In the genomic region with DNA sequence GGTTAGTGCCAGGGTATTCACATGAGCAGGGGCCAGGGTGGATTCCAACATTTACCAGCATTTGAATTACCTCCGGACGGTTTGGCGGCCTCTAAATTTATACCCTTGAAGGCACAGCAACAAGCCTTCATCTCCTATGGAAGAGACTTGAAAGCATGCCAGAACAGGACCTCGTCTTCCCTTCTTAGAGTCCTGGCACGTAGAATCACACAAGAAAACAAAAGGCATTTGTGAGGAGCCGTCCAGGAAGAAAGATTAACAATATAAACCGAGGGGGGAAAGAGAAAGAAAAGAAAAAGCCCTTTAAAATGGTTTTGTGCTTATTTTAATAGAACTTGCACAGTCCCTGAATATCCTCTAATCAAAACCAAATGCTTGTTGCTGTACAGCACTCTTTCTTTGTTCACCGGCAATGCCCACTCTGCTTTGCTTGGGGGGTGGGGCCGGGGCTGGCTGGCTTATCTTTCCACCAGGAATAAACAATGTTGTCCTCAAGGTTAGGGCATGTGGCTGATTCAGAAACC, we compare ENCODE assay signal across 15 cellular contexts.
DNase-seq lines count a peak whose midpoint lies in the region; ATAC-seq and TF ChIP-seq lines count a peak whose summit lies in the region.
"Had no signal": no experiment of that assay in that cellular context is flagged by ENCODE, and none has a peak within 500 bp of the region (broad histone marks: within the 10 kb centered on the region; RNA-seq: fewer than 3 reads in every experiment).

No MANE protein-coding gene starts in this region.

- no peak for TF ChIP-seq EP300 in suprapubic skin (IDR thresholded peaks at IDR 0.05)

- H3K79me2 ChIP-seq in mesendoderm (ENCODE audit: control insufficient read depth, insufficient read depth, low read length) = no peaks in the 10 kb centered on the region

- no peaks in the 10 kb centered on the region for H3K9me3 ChIP-seq in suprapubic skin
- H3K9me3 ChIP-seq: mucosa of descending colon had no signal

- H3K36me3 ChIP-seq in brain microvascular endothelial cell (replicated peaks) (no peaks in the 10 kb centered on the region), mesendoderm (ENCODE audit: control insufficient read depth, insufficient read depth, low read length) (no peaks in the 10 kb centered on the region), suprapubic skin (no peaks in the 10 kb centered on the region)

- no peak overlapping the region for H2BK15ac ChIP-seq in mesendoderm (replicated peaks; ENCODE audit: low read depth)

- H3K27me3 ChIP-seq in brain microvascular endothelial cell (replicated peaks) (no peaks in the 10 kb centered on the region), mesendoderm (ENCODE audit: insufficient read depth, low read length, poor library complexity) (no peaks in the 10 kb centered on the region), suprapubic skin (no peaks in the 10 kb centered on the region)

- no peak overlapping the region for H2BK120ac ChIP-seq in mesendoderm (ENCODE audit: low read depth, low read length)

- no CpG with 5 or more reads among the region's 9 CpGs for WGBS in mesendoderm (ENCODE audit: extremely low coverage, insufficient coverage, low lambda C conversion rate)
- WGBS in suprapubic skin = 20% methylated on average over 9 of the region's 9 CpGs
- 16 to 26% methylated on average over 9 of the region's 9 CpGs for WGBS in lower leg skin, 2 donors

- intact Hi-C loops in lower leg skin (cut with DNase I; ENCODE audit: low total_unique reads) = no loop called here

- TF ChIP-seq POLR2A in suprapubic skin (IDR thresholded peaks at IDR 0.05) (no peak), lower leg skin (IDR thresholded peaks at IDR 0.05) (no peak)

- no peaks in the 10 kb centered on the region for H3K79me1 ChIP-seq in mesendoderm (ENCODE audit: low read length)

- H3K56ac ChIP-seq in mesendoderm (ENCODE audit: low read length) = peak overlapping the region; percentile 6

- no peak overlapping the region for H2AK5ac ChIP-seq in mesendoderm (ENCODE audit: low read length)

- H3K18ac ChIP-seq in mesendoderm (ENCODE audit: low read length) = peak overlapping the region; percentile 68

- in situ Hi-C loops in brain microvascular endothelial cell (cut with HindIII; ENCODE audit: low pct_ligation_motif_present, low sequenced_read_pairs) = no loop called here

- H3K4me2 ChIP-seq in mesendoderm (ENCODE audit: low read length) = no peak overlapping the region

- ATAC-seq in stimulated activated naive CD8-positive, alpha-beta T cell treated with anti-CD3 and anti-CD28 coated beads, Interleukin-15, Interleukin-2, amounts not matched to agents 100 U/mL and 50 U/mL, for 24 hours = no peak
- ATAC-seq: esophagus mucosa, HepG2, mucosa of descending colon had no signal

- no peak overlapping the region for H3K9ac ChIP-seq in mesendoderm (ENCODE audit: low read length)

- H3K4me3 ChIP-seq in brain microvascular endothelial cell (ENCODE audit: low read depth, low read length) (peak overlapping the region; percentile 16), mesendoderm (ENCODE audit: low read length) (no peak overlapping the region), suprapubic skin (peak overlapping the region; percentile 43), lower leg skin (ENCODE audit: low read depth, poor library complexity, severe bottlenecking) (no peak overlapping the region)
- H3K4me3 ChIP-seq: mucosa of descending colon had no signal

- no peak overlapping the region for H3K23ac ChIP-seq in mesendoderm (ENCODE audit: low read length)

- DNase-seq in NCI-H2029 treated with DMSO at 0.1 percent for 48 hours (lab: John Stamatoyannopoulos, UW) (peak; percentile 74), brain microvascular endothelial cell (no peak), mesendoderm (no peak), suprapubic skin (ENCODE audit: low spot score in 2 of 2) (no peak), 8988T (no peak), lower leg skin (ENCODE audit: low spot score in 2 of 2) (no peak)
- no peak for DNase-seq in activated naive CD4-positive, alpha-beta T cell (lab: John Stamatoyannopoulos, UW)
- DNase-seq in stimulated activated naive CD8-positive, alpha-beta T cell treated with anti-CD3 and anti-CD28 coated beads, Interleukin-15, Interleukin-2, amounts not matched to agents 100 U/mL and 50 U/mL, for 24 hours = no peak
- DNase-seq: activated B cell treated with CpG ODN at 0.5 μM for 24 hours; activated naive CD8-positive, alpha-beta T cell treated with anti-CD3 and anti-CD28 coated beads for 36 hours; DND-41; NCI-H526 treated with DMSO at 0.1 percent for 48 hours had no signal

- H4K8ac ChIP-seq in mesendoderm (ENCODE audit: low read depth, low read length) = no peak overlapping the region

- no peaks in the 10 kb centered on the region for H3K4me1 ChIP-seq in mesendoderm (ENCODE audit: control insufficient read depth, low read depth, low read length)
- peaks cover 7% of the 10 kb centered on the region for H3K4me1 ChIP-seq in suprapubic skin

- H3K4ac ChIP-seq in mesendoderm (ENCODE audit: low read depth, low read length) = no peak overlapping the region

- H2BK5ac ChIP-seq in mesendoderm (ENCODE audit: low read length) = no peak overlapping the region

- H3K27ac ChIP-seq in brain microvascular endothelial cell (no peak overlapping the region), mesendoderm (ENCODE audit: low read depth, low read length) (no peak overlapping the region), suprapubic skin (no peak overlapping the region)

- no peak overlapping the region for H4K5ac ChIP-seq in mesendoderm (ENCODE audit: low read length)

- TF ChIP-seq CTCF in brain microvascular endothelial cell (IDR thresholded peaks at IDR 0.05; ENCODE audit: low read depth, low read length, missing control alignments) (no peak), suprapubic skin (IDR thresholded peaks at IDR 0.05) (no peak), lower leg skin (IDR thresholded peaks at IDR 0.05) (no peak)

Comparison
In these comparisons a context has a peak if more than half of its experiments do, and no peak if none do; other contexts are left out.
1. H3K4me3 ChIP-seq: peak in brain microvascular endothelial cell (single experiment) and suprapubic skin (single experiment); none in mesendoderm (single experiment) and lower leg skin (single experiment).